Comparison of ENCODE assay signal across 8 cellular contexts in the genomic region with DNA sequence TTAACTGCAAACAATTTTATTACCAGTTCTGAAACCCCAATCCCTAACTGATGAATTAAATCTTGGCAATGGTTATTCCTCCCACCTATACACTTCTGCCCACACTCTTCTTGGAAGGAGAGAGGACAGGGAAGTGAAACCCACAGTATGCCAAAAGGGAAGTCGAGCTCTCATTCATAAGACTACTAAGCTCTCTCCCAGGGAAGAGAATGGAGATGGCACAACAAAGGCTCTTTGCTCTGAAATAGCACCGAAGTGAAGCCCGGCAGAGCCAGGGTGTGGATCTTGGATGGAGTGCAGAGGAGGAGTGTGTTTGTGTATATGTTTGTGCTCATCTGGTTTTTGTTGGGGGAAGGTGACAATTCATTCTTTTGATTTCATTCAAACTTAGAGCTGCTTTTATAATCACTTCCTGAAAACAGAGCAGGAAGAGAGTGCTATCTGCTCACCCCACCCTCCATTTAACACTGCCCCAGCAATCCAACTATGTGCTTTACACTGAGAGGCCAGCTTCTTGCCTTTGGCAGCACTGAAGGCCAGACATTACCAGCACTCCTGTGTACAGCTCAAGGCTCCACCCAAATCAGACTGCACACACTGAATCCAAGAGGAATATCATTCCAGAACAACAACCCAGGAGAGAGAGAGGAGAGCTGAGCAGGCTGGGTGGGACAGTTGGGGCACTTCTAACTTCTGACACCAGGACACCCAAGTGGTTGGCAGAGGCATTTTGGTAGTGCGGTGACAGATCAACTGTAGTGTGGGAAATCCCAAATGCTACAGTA.
DNase-seq lines count a peak whose midpoint lies in the region; TF ChIP-seq lines count a peak whose summit lies in the region.

No MANE protein-coding gene starts in this region.

- H3K4me3 ChIP-seq in fibroblast of mammary gland (ENCODE audit: control insufficient read depth, low read depth, low read length), result no peak overlapping the region

- peak; percentile 31 for DNase-seq in GM13977 (ENCODE audit: low spot score)
- peak; percentile 54 for DNase-seq in SKM-1 treated with dmso at 0.1 percent for 144 hours (lab: John Stamatoyannopoulos, UW; ENCODE audit: unreplicated experiment)
- peak; percentile 33 for DNase-seq in fibroblast of mammary gland (ENCODE audit: low read depth)
- DNase-seq in pons (ENCODE audit: low spot score), result peak; percentile 86
- no peak for DNase-seq in HuH-7 (ENCODE audit: low spot score)
- DNase-seq in hepatic stellate cell (ENCODE audit: low spot score), result no peak
- DNase-seq in stimulated activated CD4-positive, alpha-beta T cell treated with anti-CD3 and anti-CD28 coated beads, Interleukin-4, amount 100 ng/mL, for 1 hour, result no peak
- DNase-seq in HCEC 1CT, result no peak

- in situ Hi-C loops in GM13977 (cut with MboI; ENCODE audit: low pct_unique_long_range_greater_than_20kb, low sequenced_read_pairs, unreplicated experiment), result no loop called here

- no peak for TF ChIP-seq CTCF in GM13977 (IDR thresholded peaks at IDR 0.05; ENCODE audit: extremely low read depth, insufficient read depth, missing control alignments)
- TF ChIP-seq CTCF in fibroblast of mammary gland (conservative IDR thresholded peaks at IDR 0.05; ENCODE audit: control insufficient read depth, insufficient read depth, low read depth, low read length), result no peak

Comparison
In these comparisons a context has a peak if more than half of its experiments do, and no peak if none do; other contexts are left out.
1. DNase-seq: peak in GM13977 (single experiment), SKM-1 treated with dmso at 0.1 percent for 144 hours (single experiment), fibroblast of mammary gland (single experiment) and pons (single experiment); none in HuH-7 (single experiment), hepatic stellate cell (single experiment), stimulated activated CD4-positive, alpha-beta T cell treated with anti-CD3 and anti-CD28 coated beads, Interleukin-4, amount 100 ng/mL, for 1 hour (single experiment) and HCEC 1CT (single experiment).